ENCODE assay signal across 19 cellular contexts in genomic region chr5:94025788-94026473, GRCh38.
DNase-seq lines count a peak whose midpoint lies in the region; ATAC-seq and TF ChIP-seq lines count a peak whose summit lies in the region.
"Had no signal": no experiment of that assay in that cellular context is flagged by ENCODE, and none has a peak within 500 bp of the region (broad histone marks: within the 10 kb centered on the region; RNA-seq: fewer than 3 reads in every experiment).

No MANE protein-coding gene starts in this region.

- DNase-seq in HCT116 (ENCODE audit: low read depth, low spot score), result no peak
- peak; percentile 16 for DNase-seq in WTC11 (ENCODE audit: low spot score)
- peak; percentile 82 for DNase-seq in left lobe of liver (ENCODE audit: low spot score)
- DNase-seq in SW480 (ENCODE audit: low spot score), result no peak
- DNase-seq: CD4-positive, alpha-beta memory T cell; esophagus squamous epithelium; heart right ventricle; IMR-90; kidney; NCI-H1048; stimulated activated CD4-positive, alpha-beta T cell treated with anti-CD3 and anti-CD28 coated beads, Interleukin-1b, Interleukin-23, amount 100 ng/mL, for 48 hours had no signal

- no peak; the same call in 1 of the 2 replicates for ATAC-seq in HCT116
- ATAC-seq in WTC11, result peak; percentile 81
- peak; percentile 99 for ATAC-seq in left lobe of liver
- no peak for ATAC-seq in HG03521 (IDR thresholded peaks at IDR 0.05; ENCODE audit: unreplicated experiment)
- ATAC-seq in HG02571 (IDR thresholded peaks at IDR 0.05; ENCODE audit: unreplicated experiment), result no peak
- no peak for ATAC-seq in stimulated activated memory B cell treated with anti-CD40 and anti-IgM and Interleukin-4, amounts not matched to agents 10 μg/mL and 1 μg/mL and 100 μg/mL, for 72 hours
- ATAC-seq: heart right ventricle, sciatic nerve had no signal

- BruUV-seq in HCT116 (replicated peaks; lab: Mats Ljungman, UMichigan), result no TSS peak

- peaks cover 5 to 17% of the 10 kb centered on the region in 2 experiments; a peak in 3 of 4 replicates for H3K4me1 ChIP-seq in HCT116 (ENCODE audit: control insufficient read depth in 1 of 2, insufficient read depth in 2 of 2, low read length in 2 of 2)
- H3K4me1 ChIP-seq: esophagus squamous epithelium had no signal

- TF ChIP-seq RAD21 in HCT116 (IDR thresholded peaks at IDR 0.05; ENCODE audit: low read depth), result peak; percentile 42

- no peak overlapping the region for H2AFZ ChIP-seq in HCT116 (ENCODE audit: low read depth, low read length, poor library complexity, severe bottlenecking)

- H3K9me3 ChIP-seq in HCT116 (ENCODE audit: control insufficient read depth in 1 of 2, insufficient read depth in 1 of 2, low read depth in 1 of 2, low read length in 2 of 2), result no peaks in the 10 kb centered on the region
- H3K9me3 ChIP-seq: esophagus squamous epithelium, neutrophil had no signal

- no peaks in the 10 kb centered on the region for H3K27me3 ChIP-seq in HCT116 (ENCODE audit: insufficient read depth, low read length)
- H3K27me3 ChIP-seq: esophagus squamous epithelium, heart right ventricle, neutrophil had no signal

- H4K20me1 ChIP-seq in HCT116 (ENCODE audit: insufficient read depth), result no peaks in the 10 kb centered on the region

- peaks cover 21% of the 10 kb centered on the region for H3K4me1 Mint-ChIP-seq in WTC11
- H3K4me1 Mint-ChIP-seq in stimulated activated memory B cell treated with anti-CD40 and anti-IgM and Interleukin-4, amounts not matched to agents 10 μg/mL and 1 μg/mL and 100 μg/mL, for 72 hours, result peaks cover 20% of the 10 kb centered on the region

- H3K4me3 ChIP-seq in HCT116 (replicated peaks in 1 of 2; ENCODE audit: low read depth in 1 of 2, low read length in 2 of 2), result no peak overlapping the region
- H3K4me3 ChIP-seq: esophagus squamous epithelium, heart right ventricle had no signal

- no peak overlapping the region for H3K9ac ChIP-seq in HCT116 (ENCODE audit: low read length)

- H3K4me2 ChIP-seq in HCT116 (ENCODE audit: low read length), result no peak overlapping the region

- no peaks in the 10 kb centered on the region for H3K27me3 Mint-ChIP-seq in WTC11 (ENCODE audit: low read depth)
- H3K27me3 Mint-ChIP-seq in stimulated activated memory B cell treated with anti-CD40 and anti-IgM and Interleukin-4, amounts not matched to agents 10 μg/mL and 1 μg/mL and 100 μg/mL, for 72 hours, result no peaks in the 10 kb centered on the region
- H3K27me3 Mint-ChIP-seq: CD4-positive, alpha-beta memory T cell had no signal

- RAD21 ChIA-PET in HCT116 (lab: Charles Lee; ENCODE audit: low non-redundant PET in 1 of 2, low total read pairs in 2 of 2, uncharacterized antibody in 2 of 2, unreplicated experiment in 2 of 2), result no interaction called here

- intact Hi-C loops in HCT116 (cut with micrococcal nuclease), result no loop called here

- no peaks in the 10 kb centered on the region for H3K36me3 ChIP-seq in HCT116 (ENCODE audit: control insufficient read depth in 1 of 2, insufficient read depth in 2 of 2, low read length in 2 of 2)

- no peak overlapping the region for H3K27ac ChIP-seq in 22Rv1
- H3K27ac ChIP-seq in HCT116 (ENCODE audit: low read depth, low read length), result no peak overlapping the region
- H3K27ac ChIP-seq: esophagus squamous epithelium, heart right ventricle, neutrophil, VCaP had no signal

- no peaks in the 10 kb centered on the region; the same call in 1 of the 2 replicates for H3K36me3 Mint-ChIP-seq in WTC11
- H3K36me3 Mint-ChIP-seq in stimulated activated memory B cell treated with anti-CD40 and anti-IgM and Interleukin-4, amounts not matched to agents 10 μg/mL and 1 μg/mL and 100 μg/mL, for 72 hours, result peaks cover 68% of the 10 kb centered on the region

- TF ChIP-seq POLR2A in HCT116 (IDR thresholded peaks at IDR 0.05; ENCODE audit: borderline replicate concordance, extremely low read depth, insufficient read depth, insufficient read length), result no peak

- H3K9me3 Mint-ChIP-seq in WTC11, result peaks cover 18% of the 10 kb centered on the region
- H3K9me3 Mint-ChIP-seq in stimulated activated memory B cell treated with anti-CD40 and anti-IgM and Interleukin-4, amounts not matched to agents 10 μg/mL and 1 μg/mL and 100 μg/mL, for 72 hours, result peaks cover 2% of the 10 kb centered on the region

- no peak overlapping the region for H3K4me3 Mint-ChIP-seq in WTC11
- H3K4me3 Mint-ChIP-seq in stimulated activated memory B cell treated with anti-CD40 and anti-IgM and Interleukin-4, amounts not matched to agents 10 μg/mL and 1 μg/mL and 100 μg/mL, for 72 hours, result no peak overlapping the region
- H3K4me3 Mint-ChIP-seq: CD4-positive, alpha-beta memory T cell; mesothelial cell of epicardium had no signal

- CTCF ChIA-PET in HCT116 (lab: Charles Lee), result interaction anchor here (0.8 to 1.2 kb wide), 2 partner anchors 61 to 428 kb away, joined by 3 read pairs; no protein-coding TSS in a partner anchor
- CTCF ChIA-PET in WTC11 (lab: Charles Lee), result interaction anchor here (0.7 to 1.5 kb wide), 4 partner anchors 13 to 224 kb away, joined by 3 to 4 read pairs (median 3); no protein-coding TSS in a partner anchor

- peak; percentile 30; the same call in 1 of the 2 replicates for TF ChIP-seq CTCF in 22Rv1 (IDR thresholded peaks at IDR 0.05)
- TF ChIP-seq CTCF in HCT116 (IDR thresholded peaks at IDR 0.05 in 2 of 3, conservative IDR thresholded peaks at IDR 0.05 in 1 of 3; ENCODE audit: borderline replicate concordance in 1 of 3, insufficient read depth in 1 of 3, low read depth in 2 of 3, low read length in 2 of 3), result peak; percentile 9 to 40 (median 10); a peak in 2 of 6 replicates
- TF ChIP-seq CTCF in WTC11 (IDR thresholded peaks at IDR 0.05), result no peak

- no peaks in the 10 kb centered on the region for H3K79me2 ChIP-seq in HCT116 (ENCODE audit: insufficient read depth, low read length)

- no peak overlapping the region for H3K27ac Mint-ChIP-seq in WTC11
- no peak overlapping the region for H3K27ac Mint-ChIP-seq in stimulated activated memory B cell treated with anti-CD40 and anti-IgM and Interleukin-4, amounts not matched to agents 10 μg/mL and 1 μg/mL and 100 μg/mL, for 72 hours
- H3K27ac Mint-ChIP-seq: mesothelial cell of epicardium had no signal

- no peaks in the 10 kb centered on the region for H3K9me2 ChIP-seq in HCT116 (ENCODE audit: insufficient read depth)

- POLR2A ChIA-PET in HCT116 (lab: Charles Lee) (no interaction called here), WTC11 (lab: Charles Lee) (no interaction called here)

TF ChIP-seq in HCT116, 20 proteins besides CTCF, POLR2A, EP300 and RAD21 (continues in another document):
- no peak for TF ChIP-seq CBX3 (IDR thresholded peaks at IDR 0.05; ENCODE audit: low read depth)
- no peak for TF ChIP-seq EZH2 (IDR thresholded peaks at IDR 0.05)
- no peak for TF ChIP-seq ZNF274 (IDR thresholded peaks at IDR 0.05; ENCODE audit: low read depth, low read length)
- TF ChIP-seq, protein P1, sequence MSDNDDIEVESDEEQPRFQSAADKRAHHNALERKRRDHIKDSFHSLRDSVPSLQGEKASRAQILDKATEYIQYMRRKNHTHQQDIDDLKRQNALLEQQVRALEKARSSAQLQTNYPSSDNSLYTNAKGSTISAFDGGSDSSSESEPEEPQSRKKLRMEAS (IDR thresholded peaks at IDR 0.05), result no peak
- no peak for TF ChIP-seq JUND (IDR thresholded peaks at IDR 0.05)

TF ChIP-seq in WTC11, 78 proteins besides CTCF, POLR2A, EP300 and RAD21 (continues in another document):
- TF ChIP-seq GTF2I (CRISPR knock-in tag; conservative IDR thresholded peaks at IDR 0.05) (no peak), MYBL2 (CRISPR knock-in tag; IDR thresholded peaks at IDR 0.05) (no peak), JAZF1 (CRISPR knock-in tag; IDR thresholded peaks at IDR 0.05) (no peak), ZNF423 (CRISPR knock-in tag; IDR thresholded peaks at IDR 0.05) (no peak), ZNF281 (CRISPR knock-in tag; IDR thresholded peaks at IDR 0.05) (no peak)
- TF ChIP-seq, protein P1 (CRISPR knock-in tag; IDR thresholded peaks at IDR 0.05), result no peak

Comparison
In these comparisons a context has a peak if more than half of its experiments do, and no peak if none do; other contexts are left out.
1. ATAC-seq: peak in WTC11 (single experiment) and left lobe of liver (single experiment); none in HCT116 (single experiment), HG03521 (single experiment), HG02571 (single experiment) and stimulated activated memory B cell treated with anti-CD40 and anti-IgM and Interleukin-4, amounts not matched to agents 10 μg/mL and 1 μg/mL and 100 μg/mL, for 72 hours (single experiment).
2. DNase-seq: peak in WTC11 (single experiment) and left lobe of liver (single experiment); none in HCT116 (single experiment) and SW480 (single experiment).